ENCODE assay signal across 1 cellular context in genomic region chr11:85961930-85962363, GRCh38.
TF ChIP-seq lines count a peak whose summit lies in the region.

No MANE protein-coding gene starts in this region.

TF ChIP-seq in SK-N-SH treated with all-trans-retinoic acid at 6 μM for 48 hours, 23 proteins besides CTCF, POLR2A, EP300 and RAD21 (continued from another document):
- TF ChIP-seq CSRNP3 (CRISPR knock-in tag; IDR thresholded peaks at IDR 0.05) (no peak), ESRRG (CRISPR knock-in tag; IDR thresholded peaks at IDR 0.05) (no peak), TOX (CRISPR knock-in tag; IDR thresholded peaks at IDR 0.05; ENCODE audit: borderline replicate concordance) (no peak)
- TF ChIP-seq, protein P1, sequence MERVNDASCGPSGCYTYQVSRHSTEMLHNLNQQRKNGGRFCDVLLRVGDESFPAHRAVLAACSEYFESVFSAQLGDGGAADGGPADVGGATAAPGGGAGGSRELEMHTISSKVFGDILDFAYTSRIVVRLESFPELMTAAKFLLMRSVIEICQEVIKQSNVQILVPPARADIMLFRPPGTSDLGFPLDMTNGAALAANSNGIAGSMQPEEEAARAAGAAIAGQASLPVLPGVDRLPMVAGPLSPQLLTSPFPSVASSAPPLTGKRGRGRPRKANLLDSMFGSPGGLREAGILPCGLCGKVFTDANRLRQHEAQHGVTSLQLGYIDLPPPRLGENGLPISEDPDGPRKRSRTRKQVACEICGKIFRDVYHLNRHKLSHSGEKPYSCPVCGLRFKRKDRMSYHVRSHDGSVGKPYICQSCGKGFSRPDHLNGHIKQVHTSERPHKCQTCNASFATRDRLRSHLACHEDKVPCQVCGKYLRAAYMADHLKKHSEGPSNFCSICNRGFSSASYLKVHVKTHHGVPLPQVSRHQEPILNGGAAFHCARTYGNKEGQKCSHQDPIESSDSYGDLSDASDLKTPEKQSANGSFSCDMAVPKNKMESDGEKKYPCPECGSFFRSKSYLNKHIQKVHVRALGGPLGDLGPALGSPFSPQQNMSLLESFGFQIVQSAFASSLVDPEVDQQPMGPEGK (CRISPR knock-in tag; IDR thresholded peaks at IDR 0.05; ENCODE audit: borderline replicate concordance): no peak
